In the genomic region with DNA sequence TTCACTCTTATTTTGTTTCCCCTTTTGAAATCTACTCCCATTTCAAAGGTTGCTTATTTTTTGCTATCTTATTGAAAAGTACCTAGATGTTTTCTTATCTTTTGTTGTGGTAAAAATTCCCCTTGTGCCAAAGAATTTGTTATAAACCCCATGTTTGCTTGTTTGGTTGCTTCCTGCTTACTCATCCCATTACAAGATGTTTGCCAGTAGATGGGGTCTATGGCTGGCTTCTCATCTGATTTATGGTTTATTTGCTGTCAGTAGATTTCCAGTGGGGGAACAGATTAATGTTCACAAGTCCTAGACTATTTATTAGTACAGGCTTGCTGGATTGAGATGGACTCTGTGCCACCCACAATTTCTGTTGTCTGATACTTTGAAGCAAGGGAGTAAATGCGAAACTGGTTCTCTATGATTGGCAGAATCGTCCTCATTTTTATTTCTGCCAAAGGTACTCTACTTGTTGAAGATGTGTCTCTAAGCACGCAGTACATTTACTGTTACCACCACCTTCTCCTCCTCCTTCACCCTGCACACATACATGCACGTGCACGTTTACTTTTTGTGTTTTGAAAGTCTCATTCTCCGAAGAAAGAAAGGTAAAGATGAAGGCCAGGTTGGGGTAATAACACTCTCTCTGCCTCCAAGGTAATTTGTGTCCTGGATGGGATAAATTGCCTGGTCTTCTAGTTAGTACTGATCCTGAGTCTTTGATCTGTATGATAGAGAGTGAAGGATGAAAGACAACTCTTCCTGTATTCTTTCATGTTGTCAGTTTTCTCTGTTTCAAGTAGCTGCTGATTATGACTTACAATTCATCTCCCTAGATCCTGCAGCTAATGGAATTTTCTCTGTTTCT, we compare ENCODE assay signal across 12 cellular contexts.
DNase-seq lines count a peak whose midpoint lies in the region; ATAC-seq and TF ChIP-seq lines count a peak whose summit lies in the region.
"Had no signal": no experiment of that assay in that cellular context is flagged by ENCODE, and none has a peak within 500 bp of the region (broad histone marks: within the 10 kb centered on the region; RNA-seq: fewer than 3 reads in every experiment).

No MANE protein-coding gene starts in this region.

- H3K9me3 ChIP-seq in A673 (ENCODE audit: low read depth, low read length, poor library complexity, severe bottlenecking) (no peaks in the 10 kb centered on the region), HCT116 (ENCODE audit: control insufficient read depth in 1 of 2, insufficient read depth in 1 of 2, low read depth in 1 of 2, low read length in 2 of 2) (no peaks in the 10 kb centered on the region), esophagus muscularis mucosa (no peaks in the 10 kb centered on the region), MG63 (no peaks in the 10 kb centered on the region)
- H3K9me3 ChIP-seq: thyroid gland had no signal

- WGBS in esophagus muscularis mucosa: 87% methylated on average over 6 of the region's 6 CpGs

- no peaks in the 10 kb centered on the region for H3K9me2 ChIP-seq in HCT116 (ENCODE audit: insufficient read depth)

- TF ChIP-seq EP300 in esophagus muscularis mucosa (IDR thresholded peaks at IDR 0.05): no peak

- H3K27me3 ChIP-seq in A673 (replicated peaks; ENCODE audit: insufficient read depth, low read depth, low read length, poor library complexity) (no peaks in the 10 kb centered on the region), HCT116 (ENCODE audit: insufficient read depth, low read length) (no peaks in the 10 kb centered on the region), esophagus muscularis mucosa (no peaks in the 10 kb centered on the region), MG63 (no peaks in the 10 kb centered on the region)
- H3K27me3 ChIP-seq: thyroid gland had no signal

- peak; percentile 52 for ATAC-seq in HCT116
- no peak for ATAC-seq in HG03521 (IDR thresholded peaks at IDR 0.05; ENCODE audit: unreplicated experiment)

- no TSS peak for BruUV-seq in A673 (replicated peaks; lab: Mats Ljungman, UMichigan)
- no TSS peak for BruUV-seq in HCT116 (replicated peaks; lab: Mats Ljungman, UMichigan)

- peak overlapping the region; percentile 32 for H3K4me2 ChIP-seq in HCT116 (ENCODE audit: low read length)

- RAD21 ChIA-PET in HCT116 (lab: Charles Lee; ENCODE audit: low non-redundant PET in 1 of 2, low total read pairs in 2 of 2, uncharacterized antibody in 2 of 2, unreplicated experiment in 2 of 2): no interaction called here

- peak; percentile 17; the same call in 1 of the 2 replicates for TF ChIP-seq RAD21 in HCT116 (IDR thresholded peaks at IDR 0.05; ENCODE audit: low read depth)

- TF ChIP-seq POLR2A in HCT116 (IDR thresholded peaks at IDR 0.05; ENCODE audit: borderline replicate concordance, extremely low read depth, insufficient read depth, insufficient read length) (no peak), esophagus muscularis mucosa (IDR thresholded peaks at IDR 0.05; ENCODE audit: low read depth) (no peak)

- no peaks in the 10 kb centered on the region for H3K79me2 ChIP-seq in HCT116 (ENCODE audit: insufficient read depth, low read length)

- H3K9ac ChIP-seq in HCT116 (ENCODE audit: low read length): no peak overlapping the region

- H2AFZ ChIP-seq in HCT116 (ENCODE audit: low read depth, low read length, poor library complexity, severe bottlenecking): peak overlapping the region; percentile 85

- intact Hi-C loops in A673 (cut with micrococcal nuclease; ENCODE audit: unreplicated experiment): no loop called here
- intact Hi-C loops in HCT116 (cut with micrococcal nuclease): no loop called here
- intact Hi-C loops in esophagus muscularis mucosa (cut with DNase I): no loop called here

- no peak overlapping the region for H3K27ac ChIP-seq in A673 (ENCODE audit: low read depth, low read length, poor library complexity, severe bottlenecking)
- no peak overlapping the region for H3K27ac ChIP-seq in HCT116 (ENCODE audit: low read depth, low read length)
- H3K27ac ChIP-seq in esophagus muscularis mucosa (replicated peaks in 1 of 4): no peak overlapping the region
- H3K27ac ChIP-seq: C4-2B, thyroid gland had no signal

- H4K20me1 ChIP-seq in HCT116 (ENCODE audit: insufficient read depth): no peaks in the 10 kb centered on the region

- POLR2A ChIA-PET in A673 (lab: Charles Lee; ENCODE audit: low non-redundant PET) (interaction anchor here (0.7 kb wide), 1 partner anchor 19 kb away, joined by 4 read pairs; no protein-coding TSS in a partner anchor), HCT116 (lab: Charles Lee) (no interaction called here)

- H3K4me1 ChIP-seq in A673 (ENCODE audit: insufficient read depth, low read length, poor library complexity, severe bottlenecking): peaks cover 12% of the 10 kb centered on the region
- peaks cover 8 to 12% of the 10 kb centered on the region in 2 experiments; a peak in 3 of 4 replicates for H3K4me1 ChIP-seq in HCT116 (ENCODE audit: control insufficient read depth in 1 of 2, insufficient read depth in 2 of 2, low read length in 2 of 2)
- H3K4me1 ChIP-seq in esophagus muscularis mucosa: no peaks in the 10 kb centered on the region
- H3K4me1 ChIP-seq: thyroid gland had no signal

- no peak for TF ChIP-seq CTCF in A673 (conservative IDR thresholded peaks at IDR 0.05; ENCODE audit: low read depth, low read length)
- no peak for TF ChIP-seq CTCF in HCT116 (IDR thresholded peaks at IDR 0.05 in 2 of 3, conservative IDR thresholded peaks at IDR 0.05 in 1 of 3; ENCODE audit: borderline replicate concordance in 1 of 3, insufficient read depth in 1 of 3, low read depth in 2 of 3, low read length in 2 of 3)
- TF ChIP-seq CTCF in fibroblast of pulmonary artery (IDR thresholded peaks at IDR 0.05; ENCODE audit: low read length, missing control alignments): peak; percentile 4
- no peak for TF ChIP-seq CTCF in esophagus muscularis mucosa (IDR thresholded peaks at IDR 0.05)

- DNase-seq in A673 (ENCODE audit: low spot score) (peak; percentile 48), HCT116 (ENCODE audit: low read depth, low spot score) (peak; percentile 28), SHP77 (lab: John Stamatoyannopoulos, UW) (peak; percentile 27 to 56), fibroblast of pulmonary artery (ENCODE audit: low read depth) (peak; percentile 49), NCI-H2196 (lab: John Stamatoyannopoulos, UW; ENCODE audit: unreplicated experiment) (no peak), esophagus muscularis mucosa (ENCODE audit: extremely low spot score) (no peak), MG63 (no peak)
- DNase-seq: NCI-H1105 treated with DMSO at 0.1 percent for 48 hours; stimulated activated CD4-positive, alpha-beta T cell treated with anti-CD3 and anti-CD28 coated beads, Interleukin-2, amount 100 ng/mL, for 24 hours; thyroid gland had no signal

- CTCF ChIA-PET in A673 (lab: Charles Lee): no interaction called here
- CTCF ChIA-PET in HCT116 (lab: Charles Lee): no interaction called here

- H3K4me3 ChIP-seq in A673 (ENCODE audit: low read depth, low read length, poor library complexity, severe bottlenecking): no peak overlapping the region
- no peak overlapping the region for H3K4me3 ChIP-seq in HCT116 (replicated peaks in 1 of 2; ENCODE audit: low read depth in 1 of 2, low read length in 2 of 2)
- no peak overlapping the region for H3K4me3 ChIP-seq in fibroblast of pulmonary artery (replicated peaks; ENCODE audit: low read depth, low read length)
- H3K4me3 ChIP-seq in esophagus muscularis mucosa: no peak overlapping the region
- no peak overlapping the region for H3K4me3 ChIP-seq in MG63
- H3K4me3 ChIP-seq: thyroid gland had no signal

- H3K36me3 ChIP-seq in A673 (ENCODE audit: insufficient read depth, low read length, poor library complexity, severe bottlenecking) (no peaks in the 10 kb centered on the region), HCT116 (ENCODE audit: control insufficient read depth in 1 of 2, insufficient read depth in 2 of 2, low read length in 2 of 2) (no peaks in the 10 kb centered on the region), esophagus muscularis mucosa (no peaks in the 10 kb centered on the region), MG63 (no peaks in the 10 kb centered on the region)
- H3K36me3 ChIP-seq: thyroid gland had no signal

TF ChIP-seq in HCT116, 20 proteins besides CTCF, POLR2A, EP300 and RAD21 (continues in another document):
- TF ChIP-seq EGR1 (IDR thresholded peaks at IDR 0.05; ENCODE audit: low read depth) (no peak), CBX3 (IDR thresholded peaks at IDR 0.05; ENCODE audit: low read depth) (no peak), ZFX (IDR thresholded peaks at IDR 0.05) (no peak), ELF1 (IDR thresholded peaks at IDR 0.05; ENCODE audit: borderline replicate concordance, low read depth) (no peak), YY1 (IDR thresholded peaks at IDR 0.05; ENCODE audit: extremely low read depth, insufficient replicate concordance, low read depth, low read length) (no peak), SP1 (IDR thresholded peaks at IDR 0.05; ENCODE audit: low read depth) (peak; percentile 47), FOSL1 (IDR thresholded peaks at IDR 0.05; ENCODE audit: low read depth) (peak; percentile 48), ZNF274 (IDR thresholded peaks at IDR 0.05; ENCODE audit: low read depth, low read length) (no peak), TCF7L2 (IDR thresholded peaks at IDR 0.05; ENCODE audit: borderline replicate concordance, extremely low read depth, insufficient read depth, insufficient read length) (no peak), SRF (IDR thresholded peaks at IDR 0.05; ENCODE audit: low read depth) (no peak), JUND (IDR thresholded peaks at IDR 0.05) (peak; percentile 45)
- TF ChIP-seq, protein P1, sequence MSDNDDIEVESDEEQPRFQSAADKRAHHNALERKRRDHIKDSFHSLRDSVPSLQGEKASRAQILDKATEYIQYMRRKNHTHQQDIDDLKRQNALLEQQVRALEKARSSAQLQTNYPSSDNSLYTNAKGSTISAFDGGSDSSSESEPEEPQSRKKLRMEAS (IDR thresholded peaks at IDR 0.05): no peak
- TF ChIP-seq, protein P2, sequence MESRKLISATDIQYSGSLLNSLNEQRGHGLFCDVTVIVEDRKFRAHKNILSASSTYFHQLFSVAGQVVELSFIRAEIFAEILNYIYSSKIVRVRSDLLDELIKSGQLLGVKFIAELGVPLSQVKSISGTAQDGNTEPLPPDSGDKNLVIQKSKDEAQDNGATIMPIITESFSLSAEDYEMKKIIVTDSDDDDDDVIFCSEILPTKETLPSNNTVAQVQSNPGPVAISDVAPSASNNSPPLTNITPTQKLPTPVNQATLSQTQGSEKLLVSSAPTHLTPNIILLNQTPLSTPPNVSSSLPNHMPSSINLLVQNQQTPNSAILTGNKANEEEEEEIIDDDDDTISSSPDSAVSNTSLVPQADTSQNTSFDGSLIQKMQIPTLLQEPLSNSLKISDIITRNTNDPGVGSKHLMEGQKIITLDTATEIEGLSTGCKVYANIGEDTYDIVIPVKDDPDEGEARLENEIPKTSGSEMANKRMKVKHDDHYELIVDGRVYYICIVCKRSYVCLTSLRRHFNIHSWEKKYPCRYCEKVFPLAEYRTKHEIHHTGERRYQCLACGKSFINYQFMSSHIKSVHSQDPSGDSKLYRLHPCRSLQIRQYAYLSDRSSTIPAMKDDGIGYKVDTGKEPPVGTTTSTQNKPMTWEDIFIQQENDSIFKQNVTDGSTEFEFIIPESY (IDR thresholded peaks at IDR 0.05; ENCODE audit: extremely low read depth, insufficient replicate concordance, low read length): no peak

Comparison
In these comparisons a context has a peak if more than half of its experiments do, and no peak if none do; other contexts are left out.
1. DNase-seq: peak in A673 (single experiment), HCT116 (single experiment), SHP77 (2 of 2) and fibroblast of pulmonary artery (single experiment); none in NCI-H2196 (single experiment), esophagus muscularis mucosa (single experiment) and MG63 (single experiment).